ENCODE assay signal across 11 cellular contexts in the genomic region with DNA sequence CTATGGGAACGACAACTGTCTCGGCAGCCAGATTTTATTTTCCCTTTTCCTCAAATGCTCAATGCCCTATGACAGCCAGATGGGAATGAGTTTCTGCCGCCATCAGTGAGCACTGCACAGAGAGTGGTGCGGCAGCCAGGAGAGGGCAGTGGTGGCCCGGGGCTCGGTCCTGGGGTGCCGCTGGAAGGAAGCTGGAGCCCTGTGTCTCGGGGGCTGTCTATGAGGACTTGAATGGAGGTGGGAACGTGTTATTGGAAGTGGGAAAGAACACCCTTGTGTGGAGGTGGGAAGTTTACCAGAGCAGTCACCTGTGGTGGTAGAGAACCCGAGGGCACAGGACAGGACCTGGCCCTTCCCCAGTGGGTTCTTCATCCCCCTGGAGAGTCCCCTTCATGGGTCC. TPM values are rescaled to one million over a fixed set of nuclear protein-coding genes. Genes with fewer than 3 reads are reported as not detected.
DNase-seq lines count a peak whose midpoint lies in the region; ATAC-seq and TF ChIP-seq lines count a peak whose summit lies in the region.
"Had no signal": no experiment of that assay in that cellular context is flagged by ENCODE, and none has a peak within 500 bp of the region (broad histone marks: within the 10 kb centered on the region; RNA-seq: fewer than 3 reads in every experiment).

No MANE protein-coding gene starts in this region.

- ATAC-seq in GM21528 (IDR thresholded peaks at IDR 0.05; ENCODE audit: low FRiP score, unreplicated experiment) (no peak), HG03025 (IDR thresholded peaks at IDR 0.05; ENCODE audit: low FRiP score, unreplicated experiment) (no peak)

- H3K79me2 ChIP-seq in Karpas-422 (ENCODE audit: low read length) = no peaks in the 10 kb centered on the region

- no peak overlapping the region for H3K27ac ChIP-seq in Karpas-422 (ENCODE audit: low read length)
- H3K27ac ChIP-seq: ovary had no signal

- H3K27me3 ChIP-seq in GM06990 (replicated peaks; ENCODE audit: control insufficient read depth, insufficient read depth, low read length) (no peaks in the 10 kb centered on the region), Karpas-422 (ENCODE audit: low read length) (no peaks in the 10 kb centered on the region)
- H3K27me3 ChIP-seq: ovary had no signal

- H2AFZ ChIP-seq in Karpas-422 (ENCODE audit: low read length) = no peak overlapping the region

- DNase-seq in GM06990 (ENCODE audit: extremely low read depth, insufficient read length) = no peak
- DNase-seq in Karpas-422 = peak; percentile 45
- peak; percentile 39 for DNase-seq in ecto neural progenitor cell (ENCODE audit: low spot score)
- DNase-seq in pons (ENCODE audit: low spot score) = peak; percentile 38
- no peak for DNase-seq in NCI-H2196 treated with DMSO at 0.1 percent for 48 hours (lab: John Stamatoyannopoulos, UW; ENCODE audit: unreplicated experiment)
- DNase-seq: activated CD4-positive, alpha-beta T cell treated with anti-CD3 and anti-CD28 coated beads, Interleukin-2, amount 50 U/mL, for 48 hours; EL; ovary had no signal

- H4K20me1 ChIP-seq in Karpas-422 (ENCODE audit: insufficient read depth, low read depth, low read length) = no peaks in the 10 kb centered on the region

- H3K4me3 ChIP-seq in GM06990 (replicated peaks; ENCODE audit: low read depth, low read length) = no peak overlapping the region
- no peak overlapping the region for H3K4me3 ChIP-seq in Karpas-422 (ENCODE audit: low read length)
- H3K4me3 ChIP-seq: ovary had no signal

- H3K36me3 ChIP-seq in GM06990 (ENCODE audit: control insufficient read depth, insufficient read depth, low read length) = no peaks in the 10 kb centered on the region
- no peaks in the 10 kb centered on the region for H3K36me3 ChIP-seq in Karpas-422 (ENCODE audit: insufficient read depth, low read length)
- H3K36me3 ChIP-seq: ovary had no signal

- H3K9ac ChIP-seq in Karpas-422 (ENCODE audit: low read length) = no peak overlapping the region

- no peak overlapping the region for H3K4me2 ChIP-seq in Karpas-422 (ENCODE audit: low read depth, low read length, poor library complexity, severe bottlenecking)

- H3K9me2 ChIP-seq in Karpas-422 (replicated peaks; ENCODE audit: insufficient read depth, low read length) = no peaks in the 10 kb centered on the region

- no peaks in the 10 kb centered on the region for H3K9me3 ChIP-seq in Karpas-422 (ENCODE audit: low read length)
- H3K9me3 ChIP-seq: ovary had no signal

- peak; percentile 23 for TF ChIP-seq CTCF in GM06990 (IDR thresholded peaks at IDR 0.05; ENCODE audit: insufficient read depth, low read length, poor library complexity, severe bottlenecking)

- no peaks in the 10 kb centered on the region for H3K4me1 ChIP-seq in Karpas-422 (ENCODE audit: low read length)

RNA-seq across cellular contexts. Expression of a gene that starts 35.8 kb away (rescaled TPM):
- 0.07 TPM in 1 of 2 replicates, not detected in the other for total RNA-seq in Karpas-422 (2014; rRNA removed; shearing (Covaris generic); ENCODE audit: low replicate concordance)
- total RNA-seq: kidney epithelial cell had no signal

Comparison
In these comparisons a context has a peak if more than half of its experiments do, and no peak if none do; other contexts are left out.
1. DNase-seq: peak in Karpas-422 (single experiment), ecto neural progenitor cell (single experiment) and pons (single experiment); none in GM06990 (single experiment) and NCI-H2196 treated with DMSO at 0.1 percent for 48 hours (single experiment).